Comparison of ENCODE assay signal across 28 cellular contexts in genomic region chr4:165621983-165622382, GRCh38.
DNase-seq lines count a peak whose midpoint lies in the region; ATAC-seq, FAIRE-seq and TF ChIP-seq lines count a peak whose summit lies in the region.
"Had no signal": no experiment of that assay in that cellular context is flagged by ENCODE, and none has a peak within 500 bp of the region (broad histone marks: within the 10 kb centered on the region; RNA-seq: fewer than 3 reads in every experiment).

No MANE protein-coding gene starts in this region.

- no peak for TF ChIP-seq POLR2A in breast epithelium (IDR thresholded peaks at IDR 0.05)
- no peak for TF ChIP-seq POLR2A in K562 (conservative IDR thresholded peaks at IDR 0.05)

- H3K27me3 ChIP-seq in breast epithelium, result no peaks in the 10 kb centered on the region
- no peaks in the 10 kb centered on the region for H3K27me3 ChIP-seq in K562 (ENCODE audit: control insufficient read depth in 2 of 2, insufficient read depth in 2 of 2, low read length in 2 of 2)
- H3K27me3 ChIP-seq in WERI-Rb-1 (ENCODE audit: insufficient read depth, low read depth, severe bottlenecking), result no peaks in the 10 kb centered on the region
- H3K27me3 ChIP-seq: cardiac muscle cell, left lung, Peyer's patch, SJCRH30, tibial artery had no signal

- POLR2A ChIA-PET in MCF 10A (lab: Yijun Ruan, JAX), result no interaction called here
- POLR2A ChIA-PET in K562 (lab: Yijun Ruan, JAX), result no interaction called here

- intact Hi-C loops in MCF 10A (cut with micrococcal nuclease) (no loop called here), breast epithelium (cut with DNase I; ENCODE audit: low total_unique reads) (no loop called here), K562 (cut with micrococcal nuclease) (no loop called here)

- peaks cover 17% of the 10 kb centered on the region for H3K4me1 Mint-ChIP-seq in MCF 10A (ENCODE audit: insufficient read depth, unreplicated experiment)
- H3K4me1 Mint-ChIP-seq: stimulated activated naive CD8-positive, alpha-beta T cell treated with anti-CD3 and anti-CD28 coated beads, Interleukin-15, amount 100 ng/mL, for 72 hours had no signal

- H3K36me3 Mint-ChIP-seq in MCF 10A (ENCODE audit: insufficient read depth, unreplicated experiment), result no peaks in the 10 kb centered on the region

- H3K9me1 ChIP-seq in K562 (ENCODE audit: control insufficient read depth, insufficient read depth, low read length), result no peaks in the 10 kb centered on the region

- H3K9me3 Mint-ChIP-seq in MCF 10A (ENCODE audit: unreplicated experiment), result peaks cover 17% of the 10 kb centered on the region
- H3K9me3 Mint-ChIP-seq: CD4-positive, alpha-beta T cell had no signal

- FAIRE-seq in K562 (lab: Jason Lieb, UNC), result no peak
- FAIRE-seq: endometrium, TTC549 had no signal

- 0% methylated on average over 5 of the region's 5 CpGs for WGBS in K562 (ENCODE audit: insufficient coverage, low coverage, missing lambda C conversion rate)

- CTCF ChIA-PET in MCF 10A (lab: Yijun Ruan, JAX), result no interaction called here
- CTCF ChIA-PET in K562 (lab: Yijun Ruan, JAX; ENCODE audit: low intra/inter-chr PET ratio), result no interaction called here

- H3K4me3 Mint-ChIP-seq in MCF 10A (ENCODE audit: unreplicated experiment), result no peak overlapping the region
- H3K4me3 Mint-ChIP-seq: CD4-positive, alpha-beta T cell; stimulated activated naive CD8-positive, alpha-beta T cell treated with anti-CD3 and anti-CD28 coated beads, Interleukin-15, amount 100 ng/mL, for 72 hours had no signal

- TF ChIP-seq CTCF in MCF 10A (IDR thresholded peaks at IDR 0.05; ENCODE audit: unreplicated experiment) (no peak), breast epithelium (IDR thresholded peaks at IDR 0.05) (no peak), K562 (IDR thresholded peaks at IDR 0.05 in 2 of 3, conservative IDR thresholded peaks at IDR 0.05 in 1 of 3; ENCODE audit: insufficient read depth in 2 of 3, low read depth in 1 of 3, low read length in 3 of 3) (no peak), fibroblast of the aortic adventitia (IDR thresholded peaks at IDR 0.05; ENCODE audit: insufficient read depth, low read length) (no peak), WERI-Rb-1 (IDR thresholded peaks at IDR 0.05; ENCODE audit: low read depth, low read length) (no peak)

- no peaks in the 10 kb centered on the region for H3K36me3 ChIP-seq in breast epithelium
- no peaks in the 10 kb centered on the region for H3K36me3 ChIP-seq in K562 (ENCODE audit: control insufficient read depth, insufficient read depth, low read length)
- no peaks in the 10 kb centered on the region for H3K36me3 ChIP-seq in WERI-Rb-1
- H3K36me3 ChIP-seq: cardiac muscle cell, left lung, Peyer's patch, SJCRH30, tibial artery had no signal

- H3K27ac ChIP-seq in breast epithelium (no peak overlapping the region), K562 (ENCODE audit: extremely low read depth, low read depth, low read length) (no peak overlapping the region), WERI-Rb-1 (no peak overlapping the region)
- H3K27ac ChIP-seq: cardiac muscle cell, coronary artery, GM23248, left lung, Peyer's patch, SJCRH30, tibial artery had no signal

- H3K27me3 Mint-ChIP-seq in MCF 10A (ENCODE audit: insufficient read depth, unreplicated experiment), result no peaks in the 10 kb centered on the region
- H3K27me3 Mint-ChIP-seq: CD4-positive, alpha-beta T cell; stimulated activated naive CD8-positive, alpha-beta T cell treated with anti-CD3 and anti-CD28 coated beads, Interleukin-15, amount 100 ng/mL, for 72 hours had no signal

- TF ChIP-seq EP300 in K562 (IDR thresholded peaks at IDR 0.05; ENCODE audit: low read length), result no peak

- H3K9me3 ChIP-seq in breast epithelium, result peaks cover 0 to 17% of the 10 kb centered on the region in 2 donors
- H3K9me3 ChIP-seq in K562 (replicated peaks; ENCODE audit: control insufficient read depth, insufficient read depth, low read depth, low read length), result no peaks in the 10 kb centered on the region
- H3K9me3 ChIP-seq in WERI-Rb-1 (ENCODE audit: severe bottlenecking), result no peaks in the 10 kb centered on the region
- H3K9me3 ChIP-seq: Peyer's patch, SJCRH30 had no signal

- H3K4me3 ChIP-seq in breast epithelium (no peak overlapping the region), K562 (no peak overlapping the region), fibroblast of the aortic adventitia (ENCODE audit: low read depth, low read length) (no peak overlapping the region), WERI-Rb-1 (ENCODE audit: low read depth, low read length) (no peak overlapping the region)
- H3K4me3 ChIP-seq: cardiac muscle cell, coronary artery, GM23248, left lung, mucosa of descending colon, Peyer's patch, SJCRH30, tibial artery had no signal

- no peaks in the 10 kb centered on the region for H4K20me1 ChIP-seq in K562 (replicated peaks; ENCODE audit: control insufficient read depth, insufficient read depth, low read length)

- in situ Hi-C loops in K562 (cut with MboI), result no loop called here

- H3K4me2 ChIP-seq in K562 (ENCODE audit: insufficient read depth, low read length), result no peak overlapping the region

- H3K27ac Mint-ChIP-seq in MCF 10A (ENCODE audit: low read depth, unreplicated experiment), result no peak overlapping the region
- H3K27ac Mint-ChIP-seq: CD4-positive, alpha-beta T cell; stimulated activated naive CD8-positive, alpha-beta T cell treated with anti-CD3 and anti-CD28 coated beads, Interleukin-15, amount 100 ng/mL, for 72 hours had no signal

- H3K9ac ChIP-seq in K562 (ENCODE audit: insufficient read depth in 1 of 2, low read depth in 2 of 2, low read length in 2 of 2), result no peak overlapping the region
- H3K9ac ChIP-seq: GM23248 had no signal

- ATAC-seq in K562 (no peak), GM18868 (IDR thresholded peaks at IDR 0.05; ENCODE audit: unreplicated experiment) (no peak)
- ATAC-seq: left lung; mucosa of descending colon; stimulated activated naive CD8-positive, alpha-beta T cell treated with anti-CD3 and anti-CD28 coated beads, Interleukin-15, amount 100 ng/mL, for 72 hours had no signal

- no TSS peak for BruUV-seq in MCF 10A (replicated peaks; lab: Mats Ljungman, UMichigan)
- BruUV-seq in K562 (replicated peaks; lab: Mats Ljungman, UMichigan), result no TSS peak

- H2AFZ ChIP-seq in K562 (ENCODE audit: low read depth, low read length), result no peak overlapping the region
- H2AFZ ChIP-seq: GM23248 had no signal

- H3K4me1 ChIP-seq in breast epithelium (no peaks in the 10 kb centered on the region), K562 (replicated peaks in 1 of 2; ENCODE audit: control insufficient read depth in 2 of 2, insufficient read depth in 2 of 2, low read length in 2 of 2) (no peaks in the 10 kb centered on the region)
- H3K4me1 ChIP-seq: left lung, Peyer's patch, SJCRH30, tibial artery had no signal

- no peaks in the 10 kb centered on the region for H3K79me2 ChIP-seq in K562 (ENCODE audit: control insufficient read depth, insufficient read depth, low read length)

- DNase-seq in MCF 10A (ENCODE audit: unreplicated experiment) (peak; percentile 21), breast epithelium (ENCODE audit: low spot score in 2 of 2) (no peak), K562 (ENCODE audit: extremely low read depth in 1 of 4, low spot score in 3 of 4) (peak in 1 of 4 experiments; percentile 2), fibroblast of the aortic adventitia (ENCODE audit: low read depth) (peak; percentile 44), pulmonary artery endothelial cell (ENCODE audit: low read depth, low spot score) (peak; percentile 67), WERI-Rb-1 (no peak), NCI-H2227 treated with DMSO at 0.1 percent for 48 hours (lab: John Stamatoyannopoulos, UW) (no peak)
- DNase-seq: 8988T; activated CD4-positive, alpha-beta T cell treated with anti-CD3 and anti-CD28 coated beads for 1 hour; activated naive CD4-positive, alpha-beta T cell; activated T-cell treated with anti-CD3 and anti-CD28 coated beads, Interleukin-2, amount 50 U/mL, for 48 hours; CD4-positive, alpha-beta T cell; GM23248; head of caudate nucleus; KG1; left lung; mucosa of descending colon; NCI-H524 treated with DMSO at 0.1 percent for 48 hours; Peyer's patch; SJCRH30; stimulated activated CD4-positive, alpha-beta T cell treated with anti-CD3 and anti-CD28 coated beads, Interleukin-15, amount 100 ng/mL, for 24 hours; stimulated activated naive CD8-positive, alpha-beta T cell treated with anti-CD3 and anti-CD28 coated beads, Interleukin-15, amount 100 ng/mL, for 72 hours; tibial artery had no signal

- TF ChIP-seq RAD21 in K562 (CRISPR knock-in tag; conservative IDR thresholded peaks at IDR 0.05 in 1 of 2, IDR thresholded peaks at IDR 0.05 in 1 of 2), result no peak

TF ChIP-seq in K562, 482 proteins besides CTCF, POLR2A, EP300 and RAD21:
- TF ChIP-seq POLR3A (IDR thresholded peaks at IDR 0.05; ENCODE audit: borderline replicate concordance, extremely low read depth, insufficient read depth, insufficient read length) (no peak), NFE2 (IDR thresholded peaks at IDR 0.05; ENCODE audit: low read depth) (peak; percentile 41; the same call in 1 of the 2 replicates), C11orf30 (IDR thresholded peaks at IDR 0.05; ENCODE audit: low read depth) (peak; percentile 26; the same call in 1 of the 2 replicates), ZNF316 (IDR thresholded peaks at IDR 0.05) (peak; percentile 19; the same call in 1 of the 2 replicates), MAFG (tag; conservative IDR thresholded peaks at IDR 0.05) (peak; percentile 66)

Comparison
In these comparisons a context has a peak if more than half of its experiments do, and no peak if none do; other contexts are left out.
1. DNase-seq: peak in MCF 10A (single experiment), fibroblast of the aortic adventitia (single experiment) and pulmonary artery endothelial cell (single experiment); none in breast epithelium (0 of 2), WERI-Rb-1 (single experiment) and NCI-H2227 treated with DMSO at 0.1 percent for 48 hours (single experiment).